In genomic region chr16:87318158-87318644, GRCh38 we compare ENCODE assay signal across 8 cellular contexts. TPM values are rescaled to one million over a fixed set of nuclear protein-coding genes. Genes with fewer than 3 reads are reported as not detected.
DNase-seq lines count a peak whose midpoint lies in the region; ATAC-seq and TF ChIP-seq lines count a peak whose summit lies in the region.

No MANE protein-coding gene starts in this region.

- H3K27me3 ChIP-seq in adipocyte (replicated peaks; ENCODE audit: control insufficient read depth, insufficient read depth, low read length) = no peaks in the 10 kb centered on the region
- no peaks in the 10 kb centered on the region for H3K27me3 ChIP-seq in left lung
- H3K27me3 ChIP-seq in transverse colon = no peaks in the 10 kb centered on the region

- in situ Hi-C loops in transverse colon (cut with MboI; ENCODE audit: low pct_ligation_motif_present in 1 of 4, low pct_unique_long_range_greater_than_20kb in 1 of 4, low sequenced_read_pairs in 3 of 4) = loop anchor here in 1 of 4 donors (25.0 kb wide), 1 partner anchor 319 kb away; no protein-coding TSS in a partner anchor

- H3K9me3 ChIP-seq in adipocyte (ENCODE audit: control insufficient read depth, low read length) (no peaks in the 10 kb centered on the region), left lung (no peaks in the 10 kb centered on the region), transverse colon (no peaks in the 10 kb centered on the region)

- H3K27ac ChIP-seq in left lung (peak overlapping the region; percentile 85 to 91), transverse colon (peak overlapping the region; percentile 96 to 98 (median 96))

- no peak for TF ChIP-seq EP300 in transverse colon (IDR thresholded peaks at IDR 0.05; ENCODE audit: low read depth)

- H3K4me1 ChIP-seq in adipocyte (ENCODE audit: control insufficient read depth, insufficient read depth, low read length) = peaks cover 16% of the 10 kb centered on the region
- peaks cover 5 to 12% of the 10 kb centered on the region in 2 donors for H3K4me1 ChIP-seq in left lung
- H3K4me1 ChIP-seq in transverse colon = peaks cover 7 to 11% (median 9%) of the 10 kb centered on the region in 4 donors

- H3K36me3 ChIP-seq in adipocyte (ENCODE audit: control insufficient read depth, insufficient read depth, low read length, severe bottlenecking) (no peaks in the 10 kb centered on the region), left lung (no peaks in the 10 kb centered on the region), transverse colon (no peaks in the 10 kb centered on the region)

- H3K27me3 Mint-ChIP-seq in activated naive CD4-positive, alpha-beta T cell treated with anti-CD3 and anti-CD28 coated beads, Interleukin-2, amount 50 U/mL, for 24 hours = no peaks in the 10 kb centered on the region

- H3K9ac ChIP-seq in adipocyte (ENCODE audit: low read length) = peak overlapping the region; percentile 98

- ATAC-seq in left lung = peak; percentile 47
- ATAC-seq in HG02840 (IDR thresholded peaks at IDR 0.05; ENCODE audit: low FRiP score, unreplicated experiment) = no peak

- H3K4me3 ChIP-seq in adipocyte (ENCODE audit: low read length) (peak overlapping the region; percentile 92), left lung (peak overlapping the region; percentile 76 to 93), transverse colon (peak overlapping the region; percentile 80 to 98 (median 89))

- H3K27ac Mint-ChIP-seq in activated naive CD4-positive, alpha-beta T cell treated with anti-CD3 and anti-CD28 coated beads, Interleukin-2, amount 50 U/mL, for 24 hours = peak overlapping the region; percentile 98

- peak overlapping the region; percentile 97 for H3K4me3 Mint-ChIP-seq in activated naive CD4-positive, alpha-beta T cell treated with anti-CD3 and anti-CD28 coated beads, Interleukin-2, amount 50 U/mL, for 24 hours

- H3K36me3 Mint-ChIP-seq in activated naive CD4-positive, alpha-beta T cell treated with anti-CD3 and anti-CD28 coated beads, Interleukin-2, amount 50 U/mL, for 24 hours = no peaks in the 10 kb centered on the region

- no peak for DNase-seq in activated naive CD4-positive, alpha-beta T cell treated with Interleukin-2 at 50 U/mL for 16 hours
- DNase-seq in adipocyte (ENCODE audit: low read depth) = peak; percentile 43
- peak in 1 of 2 donors; percentile 49 for DNase-seq in left lung
- no peak for DNase-seq in transverse colon
- no peak for DNase-seq in UCSD-AML1 (lab: John Stamatoyannopoulos, UW; ENCODE audit: unreplicated experiment)
- no peak for DNase-seq in NCI-H2227 treated with DMSO at 0.1 percent for 48 hours (lab: John Stamatoyannopoulos, UW)

- no peaks in the 10 kb centered on the region for H3K9me3 Mint-ChIP-seq in activated naive CD4-positive, alpha-beta T cell treated with anti-CD3 and anti-CD28 coated beads, Interleukin-2, amount 50 U/mL, for 24 hours

- TF ChIP-seq CTCF in left lung (IDR thresholded peaks at IDR 0.05) (no peak), transverse colon (IDR thresholded peaks at IDR 0.05) (no peak)

- TF ChIP-seq POLR2A in transverse colon (IDR thresholded peaks at IDR 0.05) = no peak

- 22 to 23% methylated on average over 8 to 9 of the region's 9 CpGs for WGBS in transverse colon (ENCODE audit: low coverage in 1 of 2), 2 donors

- H3K4me1 Mint-ChIP-seq in activated naive CD4-positive, alpha-beta T cell treated with anti-CD3 and anti-CD28 coated beads, Interleukin-2, amount 50 U/mL, for 24 hours = peaks cover 14% of the 10 kb centered on the region

- intact Hi-C loops in left lung (cut with DNase I) = no loop called here
- intact Hi-C loops in transverse colon (cut with DNase I; ENCODE audit: low total_unique reads) = loop anchor here (5.0 kb wide), 1 partner anchor 74 kb away; the partner anchor contains the start of gene MAP1LC3B

RNA-seq across cellular contexts. Expression of gene C16orf95, which starts 1.0 kb away (rescaled TPM):
- total RNA-seq in left lung (1 to 10 TPM; 2.3 to 6.7 TPM), transverse colon (1 to 10 TPM in 2 of 4 donors, not detected in 2; 1.1 to 2.3 TPM)
